15 cellular contexts compared by ENCODE assay signal in genomic region chr14:38073641-38074040, GRCh38.
A peak's percentile ranks its signal among the peaks of the same experiment; 100 is the strongest.
DNase-seq lines count a peak whose midpoint lies in the region; ATAC-seq and TF ChIP-seq lines count a peak whose summit lies in the region.
"Had no signal": no experiment of that assay in that cellular context is flagged by ENCODE, and none has a peak within 500 bp of the region (broad histone marks: within the 10 kb centered on the region; RNA-seq: fewer than 3 reads in every experiment).

No MANE protein-coding gene starts in this region.

- H3K9me3 ChIP-seq in lower lobe of right lung, result no peaks in the 10 kb centered on the region
- H3K9me3 ChIP-seq: uterus had no signal

- no peak for TF ChIP-seq CTCF in lower lobe of right lung (IDR thresholded peaks at IDR 0.05)

- intact Hi-C loops in lower lobe of right lung (cut with DNase I), result no loop called here

- H3K4me1 ChIP-seq in lower lobe of right lung, result peaks cover 3% of the 10 kb centered on the region
- H3K4me1 ChIP-seq: right atrium auricular region, uterus had no signal

- DNase-seq in AG20443 (ENCODE audit: low spot score), result peak; percentile 55
- peak; percentile 7 for DNase-seq in RPMI7951 (ENCODE audit: low read depth)
- peak; percentile 52 for DNase-seq in glomerular visceral epithelial cell (ENCODE audit: extremely low spot score)
- no peak for DNase-seq in NCI-H1105 treated with DMSO at 0.1 percent for 48 hours (lab: John Stamatoyannopoulos, UW)
- no peak for DNase-seq in inferior parietal cortex (ENCODE audit: extremely low spot score)
- DNase-seq in lower lobe of right lung, result no peak
- DNase-seq: activated CD4-positive, alpha-beta T cell treated with anti-CD3 and anti-CD28 coated beads for 1 hour; activated effector memory CD4-positive, alpha-beta T cell treated with anti-CD3 and anti-CD28 coated beads, Interleukin-2, amount 50 U/mL, for 16 hours; PC-9; stimulated activated CD4-positive, alpha-beta T cell treated with anti-CD3 and anti-CD28 coated beads, Interleukin-4, amount 100 ng/mL, for 1 hour; SW 1271; uterus had no signal

- ATAC-seq in GM18870 (IDR thresholded peaks at IDR 0.05; ENCODE audit: unreplicated experiment) (peak; percentile 35), GM18502 (IDR thresholded peaks at IDR 0.05; ENCODE audit: poor library complexity, unreplicated experiment) (no peak), lower lobe of right lung (no peak)

- H3K27me3 ChIP-seq in lower lobe of right lung (ENCODE audit: low read depth), result no peaks in the 10 kb centered on the region
- H3K27me3 ChIP-seq: right atrium auricular region, uterus had no signal

- H3K27ac ChIP-seq in lower lobe of right lung, result no peak overlapping the region
- H3K27ac ChIP-seq: PC-9, right atrium auricular region, uterus had no signal

- no peaks in the 10 kb centered on the region for H3K36me3 ChIP-seq in lower lobe of right lung
- H3K36me3 ChIP-seq: right atrium auricular region, uterus had no signal

- H3K4me3 ChIP-seq in lower lobe of right lung, result no peak overlapping the region
- H3K4me3 ChIP-seq: PC-9, right atrium auricular region, uterus had no signal

Comparison
In these comparisons a context has a peak if more than half of its experiments do, and no peak if none do; other contexts are left out.
1. DNase-seq: peak in AG20443 (single experiment), RPMI7951 (single experiment) and glomerular visceral epithelial cell (single experiment); none in NCI-H1105 treated with DMSO at 0.1 percent for 48 hours (single experiment), inferior parietal cortex (single experiment) and lower lobe of right lung (single experiment).